In genomic region chr6:75935473-75935793, GRCh38 we compare ENCODE assay signal across 8 cellular contexts.
DNase-seq lines count a peak whose midpoint lies in the region; ATAC-seq and TF ChIP-seq lines count a peak whose summit lies in the region.
"Had no signal": no experiment of that assay in that cellular context is flagged by ENCODE, and none has a peak within 500 bp of the region (broad histone marks: within the 10 kb centered on the region; RNA-seq: fewer than 3 reads in every experiment).

No MANE protein-coding gene starts in this region.

- H3K4me1 ChIP-seq in transverse colon, result peaks cover 0 to 8% (median 5%) of the 10 kb centered on the region in 4 donors

- intact Hi-C loops in transverse colon (cut with DNase I; ENCODE audit: low total_unique reads), result no loop called here

- peak overlapping the region; percentile 49 for H3K4me3 Mint-ChIP-seq in T-helper 17 cell

- H3K36me3 Mint-ChIP-seq in T-helper 17 cell (ENCODE audit: low read depth), result peaks cover 4% of the 10 kb centered on the region

- in situ Hi-C loops in transverse colon (cut with MboI; ENCODE audit: low pct_ligation_motif_present in 1 of 4, low pct_unique_long_range_greater_than_20kb in 1 of 4, low sequenced_read_pairs in 3 of 4), result loop anchor here in 3 of 4 donors (25.0 kb wide), 1 partner anchor 1527 kb away; the partner anchor contains the start of gene HTR1B (in 3 of the 3)

- TF ChIP-seq CTCF in kidney epithelial cell (IDR thresholded peaks at IDR 0.05; ENCODE audit: insufficient read depth, low read length, poor library complexity, severe bottlenecking) (no peak), transverse colon (IDR thresholded peaks at IDR 0.05) (no peak)

- TF ChIP-seq EP300 in transverse colon (IDR thresholded peaks at IDR 0.05; ENCODE audit: low read depth), result no peak

- no peak for TF ChIP-seq POLR2A in transverse colon (IDR thresholded peaks at IDR 0.05)

- no peak overlapping the region for H3K27ac Mint-ChIP-seq in T-helper 17 cell

- DNase-seq in T-helper 17 cell, result no peak
- DNase-seq in kidney epithelial cell (ENCODE audit: low read depth), result no peak
- DNase-seq in transverse colon, result no peak
- DNase-seq in NCI-H774 (lab: John Stamatoyannopoulos, UW), result no peak
- DNase-seq in NCI-H2171 (lab: John Stamatoyannopoulos, UW), result no peak
- DNase-seq in stimulated activated CD4-positive, alpha-beta T cell treated with anti-CD3 and anti-CD28 coated beads, Interleukin-4, amount 100 ng/mL, for 4 hours, result no peak

- no peaks in the 10 kb centered on the region for H3K9me3 ChIP-seq in T-helper 17 cell (ENCODE audit: control insufficient read depth, low read length, poor library complexity, severe bottlenecking)
- no peaks in the 10 kb centered on the region for H3K9me3 ChIP-seq in transverse colon

- H3K27me3 ChIP-seq in kidney epithelial cell (ENCODE audit: control insufficient read depth, insufficient read depth, low read length), result peaks cover 3% of the 10 kb centered on the region
- peaks cover 8% of the 10 kb centered on the region for H3K27me3 ChIP-seq in transverse colon

- peaks cover 37% of the 10 kb centered on the region for H3K27me3 Mint-ChIP-seq in T-helper 17 cell

- WGBS in transverse colon (ENCODE audit: low coverage in 1 of 2), 2 donors, result 56 to 86% methylated on average over 1 to 12 of the region's 12 CpGs

- peaks cover 8% of the 10 kb centered on the region for H3K4me1 Mint-ChIP-seq in T-helper 17 cell

- H3K4me3 ChIP-seq in kidney epithelial cell (ENCODE audit: low read depth, low read length) (peak overlapping the region; percentile 22), transverse colon (peak overlapping the region in 3 of 4 donors; percentile 11 to 34 (median 14))

- peak; percentile 6 for ATAC-seq in HG02610 (IDR thresholded peaks at IDR 0.05; ENCODE audit: unreplicated experiment)
- no peak for ATAC-seq in T-helper 17 cell

- H3K27ac ChIP-seq in transverse colon, result no peak overlapping the region
- H3K27ac ChIP-seq: RWPE1 had no signal

- no peaks in the 10 kb centered on the region for H3K36me3 ChIP-seq in kidney epithelial cell (ENCODE audit: control insufficient read depth, insufficient read depth, low read length)
- H3K36me3 ChIP-seq in transverse colon, result no peaks in the 10 kb centered on the region
